13 cellular contexts compared by ENCODE assay signal in the genomic region with DNA sequence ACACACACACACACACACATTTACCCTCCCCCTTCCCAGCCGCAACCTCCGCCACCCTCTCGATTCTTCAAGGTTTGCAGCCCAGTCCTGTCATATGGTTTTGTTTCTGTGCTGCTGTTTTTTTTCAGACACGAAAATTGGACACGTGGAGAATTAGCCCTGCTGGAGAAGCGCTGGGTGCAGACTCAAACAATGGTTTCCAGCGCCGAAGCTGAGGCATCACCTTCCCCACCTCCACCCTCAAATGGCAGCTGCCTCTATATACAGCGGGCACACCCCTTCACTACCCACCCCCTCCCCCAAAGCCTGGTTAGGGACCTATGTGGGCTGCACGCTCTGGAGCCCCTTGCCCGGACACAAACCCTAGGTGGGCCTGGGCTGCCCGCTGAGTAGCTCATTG.
DNase-seq lines count a peak whose midpoint lies in the region; ATAC-seq and TF ChIP-seq lines count a peak whose summit lies in the region.
"Had no signal": no experiment of that assay in that cellular context is flagged by ENCODE, and none has a peak within 500 bp of the region (broad histone marks: within the 10 kb centered on the region; RNA-seq: fewer than 3 reads in every experiment).

No MANE protein-coding gene starts in this region.

- WGBS in esophagus squamous epithelium, 2 donors, result 38 to 50% methylated on average over 2 to 9 of the region's 12 CpGs

- ATAC-seq in T-helper 17 cell (no peak), GM19467 (IDR thresholded peaks at IDR 0.05; ENCODE audit: unreplicated experiment) (no peak)
- no peak for ATAC-seq in stimulated activated memory B cell treated with anti-CD40 and anti-IgM and Interleukin-4, amounts not matched to agents 10 μg/mL and 1 μg/mL and 100 μg/mL, for 72 hours

- H3K9me3 ChIP-seq in T-helper 17 cell (ENCODE audit: control insufficient read depth, low read length, poor library complexity, severe bottlenecking) (no peaks in the 10 kb centered on the region), iPS-15b (ENCODE audit: control insufficient read depth, insufficient read depth, low read length) (no peaks in the 10 kb centered on the region), A673 (ENCODE audit: low read depth, low read length, poor library complexity, severe bottlenecking) (no peaks in the 10 kb centered on the region), esophagus squamous epithelium (peaks cover 0 to under 1% (median 0%) of the 10 kb centered on the region in 3 donors)
- H3K9me3 ChIP-seq: esophagus muscularis mucosa, vagina had no signal

- H3K36me3 ChIP-seq in iPS-15b (ENCODE audit: control insufficient read depth, insufficient read depth, low read length) (no peaks in the 10 kb centered on the region), A673 (ENCODE audit: insufficient read depth, low read length, poor library complexity, severe bottlenecking) (no peaks in the 10 kb centered on the region), esophagus squamous epithelium (no peaks in the 10 kb centered on the region)
- H3K36me3 ChIP-seq: esophagus muscularis mucosa, vagina had no signal

- H3K27ac ChIP-seq in A673 (ENCODE audit: low read depth, low read length, poor library complexity, severe bottlenecking) (no peak overlapping the region), esophagus squamous epithelium (no peak overlapping the region)
- H3K27ac ChIP-seq: vagina had no signal

- H3K27me3 ChIP-seq in iPS-15b (ENCODE audit: control insufficient read depth, insufficient read depth, low read length) (peaks cover 75% of the 10 kb centered on the region), A673 (replicated peaks; ENCODE audit: insufficient read depth, low read depth, low read length, poor library complexity) (no peaks in the 10 kb centered on the region), esophagus squamous epithelium (peaks cover 0 to 28% (median 8%) of the 10 kb centered on the region in 4 donors)
- H3K27me3 ChIP-seq: vagina had no signal

- peak overlapping the region; percentile 41 for H3K4me3 ChIP-seq in iPS-15b (ENCODE audit: low read depth, low read length)
- H3K4me3 ChIP-seq in A673 (ENCODE audit: low read depth, low read length, poor library complexity, severe bottlenecking), result no peak overlapping the region
- no peak overlapping the region for H3K4me3 ChIP-seq in esophagus squamous epithelium

- BruUV-seq in A673 (replicated peaks; lab: Mats Ljungman, UMichigan), result no TSS peak

- CTCF ChIA-PET in activated naive CD4-positive, alpha-beta T cell treated with anti-CD3 and anti-CD28 coated beads, Interleukin-2, amount 10 ng/mL, durations not matched to agents 7 days and 5 days (lab: Charles Lee), result interaction anchor here (1.1 to 2.1 kb wide), 3 partner anchors 47 to 279 kb away, joined by 4 to 6 read pairs (median 4); no protein-coding TSS in a partner anchor
- CTCF ChIA-PET in A673 (lab: Charles Lee), result interaction anchor here (0.6 kb wide), 1 partner anchor 69 kb away, joined by 3 read pairs; no protein-coding TSS in a partner anchor

- H3K36me3 Mint-ChIP-seq in activated naive CD4-positive, alpha-beta T cell treated with anti-CD3 and anti-CD28 coated beads, Interleukin-2, amount 10 ng/mL, durations not matched to agents 7 days and 5 days, result no peaks in the 10 kb centered on the region
- H3K36me3 Mint-ChIP-seq in T-helper 17 cell (ENCODE audit: low read depth), result no peaks in the 10 kb centered on the region
- H3K36me3 Mint-ChIP-seq in stimulated activated memory B cell treated with anti-CD40 and anti-IgM and Interleukin-4, amounts not matched to agents 10 μg/mL and 1 μg/mL and 100 μg/mL, for 72 hours, result no peaks in the 10 kb centered on the region

- TF ChIP-seq CTCF in A673 (conservative IDR thresholded peaks at IDR 0.05; ENCODE audit: low read depth, low read length), result no peak
- no peak for TF ChIP-seq CTCF in esophagus squamous epithelium (IDR thresholded peaks at IDR 0.05)

- no peaks in the 10 kb centered on the region for H3K9me3 Mint-ChIP-seq in activated naive CD4-positive, alpha-beta T cell treated with anti-CD3 and anti-CD28 coated beads, Interleukin-2, amount 10 ng/mL, durations not matched to agents 7 days and 5 days
- H3K9me3 Mint-ChIP-seq in stimulated activated memory B cell treated with anti-CD40 and anti-IgM and Interleukin-4, amounts not matched to agents 10 μg/mL and 1 μg/mL and 100 μg/mL, for 72 hours, result no peaks in the 10 kb centered on the region

- H3K4me1 ChIP-seq in iPS-15b (ENCODE audit: control insufficient read depth, insufficient read depth, low read length) (peaks cover 19% of the 10 kb centered on the region), A673 (ENCODE audit: insufficient read depth, low read length, poor library complexity, severe bottlenecking) (peaks cover 22% of the 10 kb centered on the region), esophagus squamous epithelium (peaks cover 20 to 56% (median 22%) of the 10 kb centered on the region in 3 donors)

- no peak overlapping the region for H3K9ac ChIP-seq in iPS-15b (ENCODE audit: low read depth, low read length)

- H3K4me3 Mint-ChIP-seq in activated naive CD4-positive, alpha-beta T cell treated with anti-CD3 and anti-CD28 coated beads, Interleukin-2, amount 10 ng/mL, durations not matched to agents 7 days and 5 days, result peak overlapping the region; percentile 63
- H3K4me3 Mint-ChIP-seq in T-helper 17 cell, result peak overlapping the region; percentile 75
- peak overlapping the region; percentile 48 for H3K4me3 Mint-ChIP-seq in stimulated activated memory B cell treated with anti-CD40 and anti-IgM and Interleukin-4, amounts not matched to agents 10 μg/mL and 1 μg/mL and 100 μg/mL, for 72 hours

- no peak for TF ChIP-seq POLR2A in esophagus squamous epithelium (IDR thresholded peaks at IDR 0.05)

- peaks cover 52% of the 10 kb centered on the region for H3K4me1 Mint-ChIP-seq in activated naive CD4-positive, alpha-beta T cell treated with anti-CD3 and anti-CD28 coated beads, Interleukin-2, amount 10 ng/mL, durations not matched to agents 7 days and 5 days
- peaks cover 16% of the 10 kb centered on the region for H3K4me1 Mint-ChIP-seq in T-helper 17 cell
- peaks cover 40% of the 10 kb centered on the region for H3K4me1 Mint-ChIP-seq in stimulated activated memory B cell treated with anti-CD40 and anti-IgM and Interleukin-4, amounts not matched to agents 10 μg/mL and 1 μg/mL and 100 μg/mL, for 72 hours

- POLR2A ChIA-PET in A673 (lab: Charles Lee; ENCODE audit: low non-redundant PET), result no interaction called here

- intact Hi-C loops in A673 (cut with micrococcal nuclease; ENCODE audit: unreplicated experiment), result loop anchor here (5.0 kb wide), 3 partner anchors 82 to 283 kb away; no protein-coding TSS in a partner anchor
- intact Hi-C loops in esophagus squamous epithelium (cut with DNase I), result no loop called here

- DNase-seq in activated naive CD4-positive, alpha-beta T cell treated with anti-CD3 and anti-CD28 coated beads, Interleukin-2, amount 10 ng/mL, durations not matched to agents 7 days and 5 days, result peak; percentile 33
- no peak for DNase-seq in activated naive CD4-positive, alpha-beta T cell treated with anti-CD3 and anti-CD28 coated beads, Interleukin-2, amount 50 U/mL, for 16 hours
- DNase-seq in T-helper 17 cell (no peak), A673 (ENCODE audit: low spot score) (no peak), esophagus squamous epithelium (lab: John Stamatoyannopoulos, UW) (no peak)
- DNase-seq: activated effector memory CD4-positive, alpha-beta T cell treated with anti-CD3 and anti-CD28 coated beads, Interleukin-2, amount 50 U/mL, for 16 hours; cerebellar nuclear complex; SHP77 treated with DMSO at 0.1 percent for 48 hours had no signal

- peaks cover 80% of the 10 kb centered on the region for H3K27me3 Mint-ChIP-seq in activated naive CD4-positive, alpha-beta T cell treated with anti-CD3 and anti-CD28 coated beads, Interleukin-2, amount 10 ng/mL, durations not matched to agents 7 days and 5 days
- H3K27me3 Mint-ChIP-seq in T-helper 17 cell, result peaks cover 29% of the 10 kb centered on the region
- H3K27me3 Mint-ChIP-seq in stimulated activated memory B cell treated with anti-CD40 and anti-IgM and Interleukin-4, amounts not matched to agents 10 μg/mL and 1 μg/mL and 100 μg/mL, for 72 hours, result peaks cover 42% of the 10 kb centered on the region

- H3K27ac Mint-ChIP-seq in activated naive CD4-positive, alpha-beta T cell treated with anti-CD3 and anti-CD28 coated beads, Interleukin-2, amount 10 ng/mL, durations not matched to agents 7 days and 5 days, result peak overlapping the region; percentile 37
- H3K27ac Mint-ChIP-seq in T-helper 17 cell, result no peak overlapping the region
- no peak overlapping the region for H3K27ac Mint-ChIP-seq in stimulated activated memory B cell treated with anti-CD40 and anti-IgM and Interleukin-4, amounts not matched to agents 10 μg/mL and 1 μg/mL and 100 μg/mL, for 72 hours
